1 cellular context compared by ENCODE assay signal in genomic region chr10:79446451-79447020, GRCh38.
TF ChIP-seq lines count a peak whose summit lies in the region.

No MANE protein-coding gene starts in this region.

TF ChIP-seq in HEK293, 187 proteins besides CTCF, POLR2A, EP300 and RAD21 (continued from another document):
- TF ChIP-seq SP7 (tag by site-specific recombination; IDR thresholded peaks at IDR 0.05) (0 out of 2 replicates have a peak, but pooled peaks have one; percentile 7), ZNF223 (tag by site-specific recombination; IDR thresholded peaks at IDR 0.05) (no peak), ZSCAN30 (tag by site-specific recombination; IDR thresholded peaks at IDR 0.05) (no peak), ZFP69B (tag by site-specific recombination; IDR thresholded peaks at IDR 0.05) (no peak), ZNF423 (tag by site-specific recombination; IDR thresholded peaks at IDR 0.05) (0 out of 2 replicates have a peak, but pooled peaks have one; percentile 43)
